In genomic region chr11:72724021-72724561, GRCh38 we compare ENCODE assay signal across 1 cellular context.
TF ChIP-seq lines count a peak whose summit lies in the region.

No MANE protein-coding gene starts in this region.

TF ChIP-seq in GM23338, 12 proteins besides CTCF, POLR2A, EP300 and RAD21 (continued from another document):
- TF ChIP-seq, protein P1, sequence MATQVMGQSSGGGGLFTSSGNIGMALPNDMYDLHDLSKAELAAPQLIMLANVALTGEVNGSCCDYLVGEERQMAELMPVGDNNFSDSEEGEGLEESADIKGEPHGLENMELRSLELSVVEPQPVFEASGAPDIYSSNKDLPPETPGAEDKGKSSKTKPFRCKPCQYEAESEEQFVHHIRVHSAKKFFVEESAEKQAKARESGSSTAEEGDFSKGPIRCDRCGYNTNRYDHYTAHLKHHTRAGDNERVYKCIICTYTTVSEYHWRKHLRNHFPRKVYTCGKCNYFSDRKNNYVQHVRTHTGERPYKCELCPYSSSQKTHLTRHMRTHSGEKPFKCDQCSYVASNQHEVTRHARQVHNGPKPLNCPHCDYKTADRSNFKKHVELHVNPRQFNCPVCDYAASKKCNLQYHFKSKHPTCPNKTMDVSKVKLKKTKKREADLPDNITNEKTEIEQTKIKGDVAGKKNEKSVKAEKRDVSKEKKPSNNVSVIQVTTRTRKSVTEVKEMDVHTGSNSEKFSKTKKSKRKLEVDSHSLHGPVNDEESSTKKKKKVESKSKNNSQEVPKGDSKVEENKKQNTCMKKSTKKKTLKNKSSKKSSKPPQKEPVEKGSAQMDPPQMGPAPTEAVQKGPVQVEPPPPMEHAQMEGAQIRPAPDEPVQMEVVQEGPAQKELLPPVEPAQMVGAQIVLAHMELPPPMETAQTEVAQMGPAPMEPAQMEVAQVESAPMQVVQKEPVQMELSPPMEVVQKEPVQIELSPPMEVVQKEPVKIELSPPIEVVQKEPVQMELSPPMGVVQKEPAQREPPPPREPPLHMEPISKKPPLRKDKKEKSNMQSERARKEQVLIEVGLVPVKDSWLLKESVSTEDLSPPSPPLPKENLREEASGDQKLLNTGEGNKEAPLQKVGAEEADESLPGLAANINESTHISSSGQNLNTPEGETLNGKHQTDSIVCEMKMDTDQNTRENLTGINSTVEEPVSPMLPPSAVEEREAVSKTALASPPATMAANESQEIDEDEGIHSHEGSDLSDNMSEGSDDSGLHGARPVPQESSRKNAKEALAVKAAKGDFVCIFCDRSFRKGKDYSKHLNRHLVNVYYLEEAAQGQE (IDR thresholded peaks at IDR 0.05; ENCODE audit: unreplicated experiment) = no peak
- TF ChIP-seq ZNF462 (CRISPR knock-in tag; IDR thresholded peaks at IDR 0.05) = no peak
- no peak for TF ChIP-seq ETS1 (IDR thresholded peaks at IDR 0.05)
